1 cellular context compared by ENCODE assay signal in the genomic region with DNA sequence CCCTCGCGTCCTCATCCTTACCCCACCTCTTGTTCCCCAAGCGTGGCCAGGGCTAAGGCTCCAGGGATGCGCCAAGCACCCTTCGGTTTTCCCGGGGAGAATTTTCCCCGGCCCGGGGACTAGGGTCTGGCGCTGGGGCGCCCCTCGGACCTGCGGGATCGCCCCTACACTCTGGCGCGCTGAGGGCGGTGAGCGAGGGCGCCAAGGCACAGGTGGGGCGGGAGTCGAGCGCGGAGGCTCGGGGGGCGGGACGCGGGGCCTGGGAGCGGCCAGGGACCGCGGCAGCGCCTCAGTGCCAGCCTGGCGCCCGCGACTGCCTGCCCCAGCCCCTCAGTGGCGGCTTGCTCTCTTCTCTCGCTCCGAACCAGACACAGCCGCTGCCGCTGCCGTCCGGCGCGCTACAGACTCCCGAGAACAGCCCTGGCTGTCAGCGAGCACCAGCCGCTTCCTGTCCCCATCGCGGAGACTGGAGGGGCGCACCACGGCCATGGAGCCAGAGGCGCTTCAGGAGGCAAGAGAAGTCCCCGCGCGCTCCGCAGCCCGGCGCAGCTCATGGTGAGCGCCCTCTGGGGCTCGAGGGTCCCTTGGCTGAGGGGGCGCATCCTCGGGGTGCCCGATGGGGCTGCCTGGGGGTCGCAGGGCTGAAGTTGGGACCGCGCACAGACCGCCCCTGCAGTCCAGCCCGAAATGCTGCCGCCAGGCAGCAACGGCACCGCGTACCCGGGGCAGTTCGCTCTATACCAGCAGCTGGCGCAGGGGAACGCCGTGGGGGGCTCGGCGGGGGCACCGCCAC.
TF ChIP-seq lines count a peak whose summit lies in the region.

DRD5 (plus strand) TSS at position 292 of the 793 bp plus-strand sequence; CDS start at position 688, 396 bp downstream.

TF ChIP-seq in WTC11, 78 proteins besides CTCF, POLR2A, EP300 and RAD21:
- TF ChIP-seq SP1 (CRISPR knock-in tag; conservative IDR thresholded peaks at IDR 0.05) (no peak), ESRRA (CRISPR knock-in tag; IDR thresholded peaks at IDR 0.05; ENCODE audit: borderline replicate concordance) (no peak), CREM (CRISPR knock-in tag; IDR thresholded peaks at IDR 0.05) (no peak), SMAD4 (CRISPR knock-in tag; IDR thresholded peaks at IDR 0.05) (no peak), USF2 (CRISPR knock-in tag; IDR thresholded peaks at IDR 0.05) (no peak), EMX1 (CRISPR knock-in tag; IDR thresholded peaks at IDR 0.05) (no peak), ZNF425 (CRISPR knock-in tag; conservative IDR thresholded peaks at IDR 0.05) (no peak), ATF3 (CRISPR knock-in tag; conservative IDR thresholded peaks at IDR 0.05) (no peak), AFF4 (CRISPR knock-in tag; IDR thresholded peaks at IDR 0.05; ENCODE audit: borderline replicate concordance) (no peak)
- TF ChIP-seq, protein P1, sequence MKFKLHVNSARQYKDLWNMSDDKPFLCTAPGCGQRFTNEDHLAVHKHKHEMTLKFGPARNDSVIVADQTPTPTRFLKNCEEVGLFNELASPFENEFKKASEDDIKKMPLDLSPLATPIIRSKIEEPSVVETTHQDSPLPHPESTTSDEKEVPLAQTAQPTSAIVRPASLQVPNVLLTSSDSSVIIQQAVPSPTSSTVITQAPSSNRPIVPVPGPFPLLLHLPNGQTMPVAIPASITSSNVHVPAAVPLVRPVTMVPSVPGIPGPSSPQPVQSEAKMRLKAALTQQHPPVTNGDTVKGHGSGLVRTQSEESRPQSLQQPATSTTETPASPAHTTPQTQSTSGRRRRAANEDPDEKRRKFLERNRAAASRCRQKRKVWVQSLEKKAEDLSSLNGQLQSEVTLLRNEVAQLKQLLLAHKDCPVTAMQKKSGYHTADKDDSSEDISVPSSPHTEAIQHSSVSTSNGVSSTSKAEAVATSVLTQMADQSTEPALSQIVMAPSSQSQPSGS (CRISPR knock-in tag; IDR thresholded peaks at IDR 0.05; ENCODE audit: borderline replicate concordance, low read depth), result no peak
- TF ChIP-seq, protein P2, sequence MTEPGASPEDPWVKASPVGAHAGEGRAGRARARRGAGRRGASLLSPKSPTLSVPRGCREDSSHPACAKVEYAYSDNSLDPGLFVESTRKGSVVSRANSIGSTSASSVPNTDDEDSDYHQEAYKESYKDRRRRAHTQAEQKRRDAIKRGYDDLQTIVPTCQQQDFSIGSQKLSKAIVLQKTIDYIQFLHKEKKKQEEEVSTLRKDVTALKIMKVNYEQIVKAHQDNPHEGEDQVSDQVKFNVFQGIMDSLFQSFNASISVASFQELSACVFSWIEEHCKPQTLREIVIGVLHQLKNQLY (CRISPR knock-in tag; IDR thresholded peaks at IDR 0.05), result no peak
